10 cellular contexts compared by ENCODE assay signal in the genomic region with DNA sequence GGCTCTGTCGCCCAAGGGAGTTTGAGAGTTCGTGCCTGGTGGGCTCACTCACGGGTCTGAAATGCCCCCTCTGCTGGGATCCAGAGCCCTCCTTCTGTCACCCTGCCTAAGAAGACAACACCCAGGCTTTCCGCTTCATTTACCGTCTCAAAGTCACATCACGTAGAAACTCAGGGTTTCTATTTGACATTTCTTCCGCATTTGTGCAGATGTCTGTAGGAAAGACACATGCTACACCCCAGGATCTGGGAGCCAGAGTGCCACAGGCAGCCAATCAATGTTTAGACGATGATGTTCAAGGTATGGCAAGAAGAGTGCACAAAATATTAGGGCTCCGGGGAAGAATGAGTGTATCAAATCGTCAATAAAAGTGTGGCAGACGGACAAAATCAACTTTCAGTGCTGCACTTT. TPM values are rescaled to one million over a fixed set of nuclear protein-coding genes. Genes with fewer than 3 reads are reported as not detected.
DNase-seq lines count a peak whose midpoint lies in the region; ATAC-seq and TF ChIP-seq lines count a peak whose summit lies in the region.
"Had no signal": no experiment of that assay in that cellular context is flagged by ENCODE, and none has a peak within 500 bp of the region (broad histone marks: within the 10 kb centered on the region; RNA-seq: fewer than 3 reads in every experiment).

No MANE protein-coding gene starts in this region.

- H3K4me2 ChIP-seq in OCI-LY7 (ENCODE audit: low read length) (peak overlapping the region; percentile 74), hepatocyte (no peak overlapping the region)

- POLR2A ChIA-PET in OCI-LY7 (lab: Charles Lee) = interaction anchor here (1.0 to 1.1 kb wide), 3 partner anchors 10 to 66 kb away, joined by 3 to 4 read pairs (median 3); no protein-coding TSS in a partner anchor

- WGBS in hepatocyte (ENCODE audit: low lambda C conversion rate, missing lambda C conversion rate) = 90% methylated on average over 11 of the region's 11 CpGs

- H3K4me3 ChIP-seq in CD4-positive, CD25-positive, alpha-beta regulatory T cell (ENCODE audit: low read depth, low read length) = peak overlapping the region; percentile 68
- H3K4me3 ChIP-seq in OCI-LY7 (ENCODE audit: low read depth, low read length, poor library complexity, severe bottlenecking) = peak overlapping the region; percentile 48
- H3K4me3 ChIP-seq in hepatocyte = no peak overlapping the region
- H3K4me3 ChIP-seq: upper lobe of left lung had no signal

- H3K4me1 Mint-ChIP-seq in CD4-positive, CD25-positive, alpha-beta regulatory T cell = peaks cover 59 to 96% (median 85%) of the 10 kb centered on the region in 4 donors

- H3K27ac Mint-ChIP-seq in CD4-positive, CD25-positive, alpha-beta regulatory T cell = peak overlapping the region; percentile 89 to 99 (median 98)

- TF ChIP-seq CTCF in OCI-LY7 (conservative IDR thresholded peaks at IDR 0.05; ENCODE audit: low read length) (no peak), hepatocyte (IDR thresholded peaks at IDR 0.05; ENCODE audit: poor library complexity) (no peak), foreskin keratinocyte (conservative IDR thresholded peaks at IDR 0.05) (no peak)

- H3K27ac ChIP-seq in CD4-positive, CD25-positive, alpha-beta regulatory T cell (ENCODE audit: insufficient read depth, low read length, poor library complexity, severe bottlenecking) = peak overlapping the region; percentile 80
- H3K27ac ChIP-seq in OCI-LY7 (ENCODE audit: low read depth, low read length, poor library complexity, severe bottlenecking) (peak overlapping the region; percentile 94), hepatocyte (no peak overlapping the region), foreskin keratinocyte (no peak overlapping the region)

- H2AFZ ChIP-seq in OCI-LY7 (ENCODE audit: low read length) = peak overlapping the region; percentile 82
- no peak overlapping the region for H2AFZ ChIP-seq in hepatocyte

- no peaks in the 10 kb centered on the region for H3K9me3 ChIP-seq in CD4-positive, CD25-positive, alpha-beta regulatory T cell (ENCODE audit: control insufficient read depth in 2 of 2, low read length in 2 of 2)
- 0 out of 2 replicates have a peak, but pooled peaks cover 4% of the 10 kb centered on the region for H3K9me3 ChIP-seq in OCI-LY7 (ENCODE audit: low read length)
- H3K9me3 ChIP-seq in hepatocyte (ENCODE audit: low read depth) = no peaks in the 10 kb centered on the region
- H3K9me3 ChIP-seq: upper lobe of left lung had no signal

- peaks cover 0 to 2% (median 0%) of the 10 kb centered on the region in 7 donors for H3K9me3 Mint-ChIP-seq in CD4-positive, CD25-positive, alpha-beta regulatory T cell

- peaks cover 32% of the 10 kb centered on the region for H3K36me3 Mint-ChIP-seq in CD4-positive, CD25-positive, alpha-beta regulatory T cell

- peak overlapping the region; percentile 51 to 82 (median 80) for H3K4me3 Mint-ChIP-seq in CD4-positive, CD25-positive, alpha-beta regulatory T cell

- CTCF ChIA-PET in OCI-LY7 (lab: Charles Lee; ENCODE audit: unreplicated experiment) = no interaction called here

- no TSS peak for BruUV-seq in OCI-LY7 (replicated peaks; lab: Mats Ljungman, UMichigan)

- H3K36me3 ChIP-seq in CD4-positive, CD25-positive, alpha-beta regulatory T cell (ENCODE audit: control insufficient read depth, insufficient read depth, low read length) = peaks cover 13% of the 10 kb centered on the region
- H3K36me3 ChIP-seq in OCI-LY7 (ENCODE audit: insufficient read depth, low read length) (no peaks in the 10 kb centered on the region), hepatocyte (replicated peaks; ENCODE audit: insufficient read depth, low read depth) (no peaks in the 10 kb centered on the region)
- H3K36me3 ChIP-seq: upper lobe of left lung had no signal

- DNase-seq in CD4-positive, CD25-positive, alpha-beta regulatory T cell = no peak
- peak; percentile 85 for DNase-seq in OCI-LY7 (ENCODE audit: low spot score)
- DNase-seq in Kasumi-1 (lab: John Stamatoyannopoulos, UW) = no peak
- no peak for DNase-seq in activated effector memory CD4-positive, alpha-beta T cell treated with anti-CD3 and anti-CD28 coated beads, Interleukin-2, amount 50 U/mL, for 16 hours
- DNase-seq in hepatocyte (ENCODE audit: low spot score) = no peak
- DNase-seq in foreskin keratinocyte = no peak
- DNase-seq: NCI-H2107, upper lobe of left lung had no signal

- H3K27me3 Mint-ChIP-seq in CD4-positive, CD25-positive, alpha-beta regulatory T cell = no peaks in the 10 kb centered on the region

- H3K9me2 ChIP-seq in OCI-LY7 (ENCODE audit: insufficient read depth, low read length) (no peaks in the 10 kb centered on the region), hepatocyte (replicated peaks; ENCODE audit: insufficient read depth) (no peaks in the 10 kb centered on the region)

- H3K79me2 ChIP-seq in OCI-LY7 (ENCODE audit: insufficient read depth, low read depth, low read length) (no peaks in the 10 kb centered on the region), hepatocyte (no peaks in the 10 kb centered on the region)

- no peak for ATAC-seq in CD4-positive, CD25-positive, alpha-beta regulatory T cell (ENCODE audit: low read depth in 2 of 2)
- ATAC-seq in GM18909 (IDR thresholded peaks at IDR 0.05; ENCODE audit: poor library complexity, unreplicated experiment) = peak; percentile 56
- peak; percentile 58 for ATAC-seq in HG02884 (IDR thresholded peaks at IDR 0.05; ENCODE audit: unreplicated experiment)
- ATAC-seq in foreskin keratinocyte = no peak

- peaks cover 76% of the 10 kb centered on the region for H3K4me1 ChIP-seq in CD4-positive, CD25-positive, alpha-beta regulatory T cell (ENCODE audit: control insufficient read depth, insufficient read depth, low read length, poor library complexity, severe bottlenecking)
- H3K4me1 ChIP-seq in OCI-LY7 (ENCODE audit: insufficient read depth, low read length, poor library complexity, severe bottlenecking) (peaks cover 43% of the 10 kb centered on the region), hepatocyte (ENCODE audit: insufficient read depth) (no peaks in the 10 kb centered on the region), foreskin keratinocyte (no peaks in the 10 kb centered on the region)

- no peaks in the 10 kb centered on the region for H3K27me3 ChIP-seq in CD4-positive, CD25-positive, alpha-beta regulatory T cell (ENCODE audit: control insufficient read depth, insufficient read depth, low read length)
- H3K27me3 ChIP-seq in hepatocyte (no peaks in the 10 kb centered on the region), foreskin keratinocyte (no peaks in the 10 kb centered on the region)
- H3K27me3 ChIP-seq: upper lobe of left lung had no signal

- H4K20me1 ChIP-seq in OCI-LY7 (ENCODE audit: insufficient read depth, low read length) (no peaks in the 10 kb centered on the region), hepatocyte (ENCODE audit: insufficient read depth, poor library complexity, severe bottlenecking) (no peaks in the 10 kb centered on the region)

- intact Hi-C loops in OCI-LY7 (cut with micrococcal nuclease; ENCODE audit: unreplicated experiment) = loop anchor here (1.0 to 5.0 kb wide), 2 partner anchors 24 to 612 kb away; partner anchors contain the start of gene ACKR3

RNA-seq across cellular contexts. Expression of gene ACKR3, which starts 24.4 kb away (rescaled TPM):
- 3.0 TPM for total RNA-seq in CD4-positive, CD25-positive, alpha-beta regulatory T cell
- polyA plus RNA-seq in CD4-positive, CD25-positive, alpha-beta regulatory T cell = 1 to 10 TPM; 3.9 to 7.9 (median 5.5) TPM
- total RNA-seq in OCI-LY7 (2014; rRNA removed; shearing (Covaris generic)) = 1.5 and 2.1 TPM in 2 replicates
- total RNA-seq in OCI-LY7 (2022) (0.33 and 0.46 TPM in 2 replicates), hepatocyte (47.1 and 49.5 TPM in 2 replicates), foreskin keratinocyte (1.8 and 2.8 TPM in 2 replicates)
- polyA plus RNA-seq in hepatocyte (58.9 and 61.4 TPM in 2 replicates), foreskin keratinocyte (1.3 and 1.6 TPM in 2 replicates)

Comparison
In these comparisons a context has a peak if more than half of its experiments do, and no peak if none do; other contexts are left out.
1. ATAC-seq: peak in GM18909 (single experiment) and HG02884 (single experiment); none in CD4-positive, CD25-positive, alpha-beta regulatory T cell (0 of 2) and foreskin keratinocyte (single experiment).
2. H3K27ac ChIP-seq: peak in CD4-positive, CD25-positive, alpha-beta regulatory T cell (single experiment) and OCI-LY7 (single experiment); none in hepatocyte (single experiment) and foreskin keratinocyte (single experiment).
3. RNA of gene ACKR3, which starts 24.4 kb away (total RNA-seq): 47.1 to 49.5 TPM in hepatocyte; 3.0 TPM in CD4-positive, CD25-positive, alpha-beta regulatory T cell (single experiment), 0.33 to 2.1 TPM in OCI-LY7 and 1.8 to 2.8 TPM in foreskin keratinocyte; every median in the first group is over 10 times any median in the second.